In the genomic region with DNA sequence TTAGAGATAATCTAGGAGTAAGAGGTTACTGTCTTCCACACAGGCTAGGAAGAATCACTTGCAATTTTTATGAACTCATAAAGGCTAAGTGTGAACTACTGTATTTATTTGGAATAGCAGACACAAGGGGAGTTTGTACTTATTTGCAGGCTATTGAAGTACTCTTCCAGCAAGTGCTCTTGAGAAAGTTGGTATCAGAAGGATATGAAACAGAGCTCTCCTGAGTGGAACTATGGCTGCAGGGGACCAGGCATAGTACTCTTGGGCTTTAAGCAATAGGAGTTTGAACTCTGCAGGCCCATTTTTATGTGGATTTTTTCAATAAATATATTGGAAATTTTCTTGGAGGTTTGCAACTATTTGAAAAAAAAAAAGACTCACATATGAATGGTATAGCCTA, we compare ENCODE assay signal across 34 cellular contexts.
"Had no signal": no experiment of that assay in that cellular context is flagged by ENCODE, and none has a peak within 500 bp of the region (broad histone marks: within the 10 kb centered on the region; RNA-seq: fewer than 3 reads in every experiment).

No MANE protein-coding gene starts in this region.

- ATAC-seq: activated CD4-positive, CD25-positive, alpha-beta regulatory T cell treated with anti-CD3 and anti-CD28 coated beads, Interleukin-2, amount 50 U/mL, for 24 hours; activated CD8-positive, alpha-beta T cell treated with anti-CD3 and anti-CD28 coated beads for 36 hours; activated naive CD8-positive, alpha-beta T cell treated with anti-CD3 and anti-CD28 coated beads, Interleukin-2, amount 50 U/mL, for 24 hours; body of pancreas; effector memory CD8-positive, alpha-beta T cell; foreskin keratinocyte; gastrocnemius medialis; T-helper 17 cell had no signal

- DNase-seq: activated B cell treated with CpG ODN at 0.5 μM for 24 hours; activated CD4-positive, alpha-beta T cell treated with anti-CD3 and anti-CD28 coated beads for 48 hours; activated CD4-positive, alpha-beta T cell treated with anti-CD3 and anti-CD28 coated beads, Interleukin-2, amount 50 U/mL, for 1 hour; activated CD4-positive, alpha-beta T cell treated with anti-CD3 and anti-CD28 coated beads, Interleukin-2, amount 50 U/mL, for 48 hours; activated CD8-positive, alpha-beta memory T cell treated with anti-CD3 and anti-CD28 coated beads for 24 hours; activated CD8-positive, alpha-beta T cell treated with anti-CD3 and anti-CD28 coated beads for 36 hours; activated effector memory CD4-positive, alpha-beta T cell treated with anti-CD3 and anti-CD28 coated beads, Interleukin-2, amount 50 U/mL, for 16 hours; activated naive CD4-positive, alpha-beta T cell treated with anti-CD3 and anti-CD28 coated beads for 36 hours; activated naive CD8-positive, alpha-beta T cell treated with anti-CD3 and anti-CD28 coated beads for 36 hours; activated naive CD8-positive, alpha-beta T cell treated with anti-CD3 and anti-CD28 coated beads, Interleukin-2, amount 50 U/mL, for 24 hours; activated T-cell treated with anti-CD3 and anti-CD28 coated beads, Interleukin-2, amount 50 U/mL, for 48 hours; adrenal gland; amygdala; aorta; body of pancreas; caudate nucleus; cortex of kidney; dermis blood vessel endothelial cell; effector CD4-positive, alpha-beta T cell; effector memory CD8-positive, alpha-beta T cell; erythroblast; foreskin keratinocyte; gastrocnemius medialis; glutamatergic neuron; T-helper 1 cell; T-helper 17 cell; T1000; WERI-Rb-1 had no signal

- H3K9me3 Mint-ChIP-seq: activated B cell treated with CpG ODN at 0.5 μM for 24 hours; activated naive CD4-positive, alpha-beta T cell treated with anti-CD3 and anti-CD28 coated beads, Interleukin-2, amount 50 U/mL, for 24 hours; activated naive CD8-positive, alpha-beta T cell treated with anti-CD3 and anti-CD28 coated beads for 36 hours; activated T-helper 1 cell treated with anti-CD3 and anti-CD28 coated beads, Interleukin-12 subunit alpha, Interleukin-12 subunit beta, Interleukin-2, Interleukin-4 antibody, amounts not matched to agents 30 ng/mL and 10 ng/mL and 1 ng/mL, durations not matched to agents 14 hours and 24 hours and 36 hours; activated T-helper 2 cell treated with anti-CD3 and anti-CD28 coated beads, Interferon-gamma antibody, Interleukin-2, Interleukin-4, amounts not matched to agents 10 μg/mL and 5 μg/mL and 100 μg/mL, durations not matched to agents 14 hours and 24 hours and 36 hours had no signal

- H3K27me3 ChIP-seq: adrenal gland, body of pancreas, esophagus muscularis mucosa, foreskin keratinocyte, gastrocnemius medialis had no signal

- H3K4me3 ChIP-seq: adrenal gland, body of pancreas, esophagus muscularis mucosa, gastrocnemius medialis had no signal

- H3K27me3 Mint-ChIP-seq: activated B cell treated with CpG ODN at 0.5 μM for 24 hours; activated CD8-positive, alpha-beta T cell treated with anti-CD3 and anti-CD28 coated beads for 36 hours; activated naive CD4-positive, alpha-beta T cell treated with anti-CD3 and anti-CD28 coated beads, Interleukin-2, amount 50 U/mL, for 24 hours; activated naive CD8-positive, alpha-beta T cell treated with anti-CD3 and anti-CD28 coated beads for 36 hours; activated naive CD8-positive, alpha-beta T cell treated with anti-CD3 and anti-CD28 coated beads, Interleukin-2, amount 50 U/mL, for 24 hours; effector memory CD8-positive, alpha-beta T cell; T-helper 17 cell had no signal

- H3K4me3 Mint-ChIP-seq: activated B cell treated with CpG ODN at 0.5 μM for 24 hours; activated CD8-positive, alpha-beta T cell treated with anti-CD3 and anti-CD28 coated beads for 36 hours; activated naive CD4-positive, alpha-beta T cell treated with anti-CD3 and anti-CD28 coated beads for 36 hours; activated naive CD4-positive, alpha-beta T cell treated with anti-CD3 and anti-CD28 coated beads, Interleukin-2, amount 50 U/mL, for 24 hours; activated naive CD8-positive, alpha-beta T cell treated with anti-CD3 and anti-CD28 coated beads for 36 hours; activated naive CD8-positive, alpha-beta T cell treated with anti-CD3 and anti-CD28 coated beads, Interleukin-2, amount 50 U/mL, for 24 hours; activated T-helper 1 cell treated with anti-CD3 and anti-CD28 coated beads, Interleukin-12 subunit alpha, Interleukin-12 subunit beta, Interleukin-2, Interleukin-4 antibody, amounts not matched to agents 30 ng/mL and 10 ng/mL and 1 ng/mL, durations not matched to agents 14 hours and 24 hours and 36 hours; effector memory CD8-positive, alpha-beta T cell; T-helper 17 cell; T-helper 2 cell treated with Interferon-gamma antibody and Interleukin-4, amounts not matched to agents 5 μg/mL and 100 μg/mL, for 36 hours had no signal

- H3K27ac Mint-ChIP-seq: activated B cell treated with CpG ODN at 0.5 μM for 24 hours; activated CD8-positive, alpha-beta T cell treated with anti-CD3 and anti-CD28 coated beads for 36 hours; activated naive CD4-positive, alpha-beta T cell treated with anti-CD3 and anti-CD28 coated beads for 36 hours; activated naive CD4-positive, alpha-beta T cell treated with anti-CD3 and anti-CD28 coated beads, Interleukin-2, amount 50 U/mL, for 24 hours; activated naive CD8-positive, alpha-beta T cell treated with anti-CD3 and anti-CD28 coated beads for 36 hours; activated naive CD8-positive, alpha-beta T cell treated with anti-CD3 and anti-CD28 coated beads, Interleukin-2, amount 50 U/mL, for 24 hours; activated T-helper 1 cell treated with anti-CD3 and anti-CD28 coated beads, Interleukin-12 subunit alpha, Interleukin-12 subunit beta, Interleukin-2, Interleukin-4 antibody, amounts not matched to agents 30 ng/mL and 10 ng/mL and 1 ng/mL, durations not matched to agents 14 hours and 24 hours and 36 hours; activated T-helper 2 cell treated with anti-CD3 and anti-CD28 coated beads, Interferon-gamma antibody, Interleukin-2, Interleukin-4, amounts not matched to agents 10 μg/mL and 5 μg/mL and 100 μg/mL, durations not matched to agents 14 hours and 24 hours and 36 hours; effector memory CD8-positive, alpha-beta T cell; T-helper 17 cell; T-helper 2 cell treated with Interferon-gamma antibody and Interleukin-4, amounts not matched to agents 5 μg/mL and 100 μg/mL, for 36 hours had no signal

- H3K27ac ChIP-seq: adrenal gland, body of pancreas, esophagus muscularis mucosa, foreskin keratinocyte, gastrocnemius medialis, WERI-Rb-1 had no signal

- H3K4me1 Mint-ChIP-seq: activated B cell treated with CpG ODN at 0.5 μM for 24 hours; activated naive CD4-positive, alpha-beta T cell treated with anti-CD3 and anti-CD28 coated beads, Interleukin-2, amount 50 U/mL, for 24 hours; activated naive CD8-positive, alpha-beta T cell treated with anti-CD3 and anti-CD28 coated beads for 36 hours; activated naive CD8-positive, alpha-beta T cell treated with anti-CD3 and anti-CD28 coated beads, Interleukin-2, amount 50 U/mL, for 24 hours; T-helper 17 cell had no signal

- H3K36me3 Mint-ChIP-seq: activated naive CD4-positive, alpha-beta T cell treated with anti-CD3 and anti-CD28 coated beads, Interleukin-2, amount 50 U/mL, for 24 hours; activated naive CD8-positive, alpha-beta T cell treated with anti-CD3 and anti-CD28 coated beads for 36 hours had no signal

- H3K4me1 ChIP-seq: adrenal gland, body of pancreas, esophagus muscularis mucosa, gastrocnemius medialis had no signal

- H3K36me3 ChIP-seq: adrenal gland, esophagus muscularis mucosa, gastrocnemius medialis, WERI-Rb-1 had no signal

- H3K9me3 ChIP-seq: adrenal gland, body of pancreas, esophagus muscularis mucosa, gastrocnemius medialis had no signal
